Comparison of ENCODE assay signal across 19 cellular contexts in genomic region chr6:118744261-118744941, GRCh38.
DNase-seq lines count a peak whose midpoint lies in the region; ATAC-seq, FAIRE-seq and TF ChIP-seq lines count a peak whose summit lies in the region.
"Had no signal": no experiment of that assay in that cellular context is flagged by ENCODE, and none has a peak within 500 bp of the region (broad histone marks: within the 10 kb centered on the region; RNA-seq: fewer than 3 reads in every experiment).

No MANE protein-coding gene starts in this region.

- H3K36me3 ChIP-seq in adipocyte (ENCODE audit: control insufficient read depth, insufficient read depth, low read length, severe bottlenecking), result no peaks in the 10 kb centered on the region

- no peak overlapping the region for H3K4me3 ChIP-seq in adipocyte (ENCODE audit: low read length)
- H3K4me3 ChIP-seq: smooth muscle cell had no signal

- TF ChIP-seq POLR2A in GM12892 (IDR thresholded peaks at IDR 0.05; ENCODE audit: low read depth, low read length), result no peak

- no peak for FAIRE-seq in GM12892 (lab: Jason Lieb, UNC)
- FAIRE-seq: HepG2 had no signal

- H3K9me3 ChIP-seq in adipocyte (ENCODE audit: control insufficient read depth, low read length), result no peaks in the 10 kb centered on the region

- no peaks in the 10 kb centered on the region for H3K27me3 ChIP-seq in adipocyte (replicated peaks; ENCODE audit: control insufficient read depth, insufficient read depth, low read length)

- H3K9ac ChIP-seq in adipocyte (ENCODE audit: low read length), result no peak overlapping the region

- peak; percentile 52 for DNase-seq in AG08396 (ENCODE audit: low spot score)
- DNase-seq in HK-2 (ENCODE audit: unreplicated experiment), result peak; percentile 30
- peak; percentile 30 for DNase-seq in adipocyte (ENCODE audit: low read depth)
- DNase-seq in kidney glomerular epithelial cell (lab: John Stamatoyannopoulos, UW), result peak; percentile 61
- DNase-seq in GM12892 (ENCODE audit: insufficient read length), result no peak
- DNase-seq: activated CD8-positive, alpha-beta memory T cell treated with anti-CD3 and anti-CD28 coated beads for 24 hours; AML-193; aorta; Calu3; mesenchymal stem cell; NCI-H524; nucleus accumbens; PC-3; stimulated activated naive CD4-positive, alpha-beta T cell had no signal

- H3K4me1 ChIP-seq in adipocyte (ENCODE audit: control insufficient read depth, insufficient read depth, low read length), result peaks cover 5% of the 10 kb centered on the region

- ATAC-seq in HG03175 (IDR thresholded peaks at IDR 0.05; ENCODE audit: unreplicated experiment), result no peak
- ATAC-seq in HG02759 (IDR thresholded peaks at IDR 0.05; ENCODE audit: unreplicated experiment), result no peak
- ATAC-seq in HG03378 (IDR thresholded peaks at IDR 0.05; ENCODE audit: unreplicated experiment), result no peak
- ATAC-seq: HepG2, PC-3 had no signal
